1 cellular context compared by ENCODE assay signal in genomic region chr6:27616313-27617045, GRCh38.
TF ChIP-seq lines count a peak whose summit lies in the region.

No MANE protein-coding gene starts in this region.

TF ChIP-seq in IMR-90, 13 proteins besides CTCF, POLR2A, EP300 and RAD21 (continued from another document):
- TF ChIP-seq, protein P1, sequence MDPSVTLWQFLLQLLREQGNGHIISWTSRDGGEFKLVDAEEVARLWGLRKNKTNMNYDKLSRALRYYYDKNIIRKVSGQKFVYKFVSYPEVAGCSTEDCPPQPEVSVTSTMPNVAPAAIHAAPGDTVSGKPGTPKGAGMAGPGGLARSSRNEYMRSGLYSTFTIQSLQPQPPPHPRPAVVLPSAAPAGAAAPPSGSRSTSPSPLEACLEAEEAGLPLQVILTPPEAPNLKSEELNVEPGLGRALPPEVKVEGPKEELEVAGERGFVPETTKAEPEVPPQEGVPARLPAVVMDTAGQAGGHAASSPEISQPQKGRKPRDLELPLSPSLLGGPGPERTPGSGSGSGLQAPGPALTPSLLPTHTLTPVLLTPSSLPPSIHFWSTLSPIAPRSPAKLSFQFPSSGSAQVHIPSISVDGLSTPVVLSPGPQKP (IDR thresholded peaks at IDR 0.05; ENCODE audit: borderline replicate concordance, low read depth, low read length): no peak
